ENCODE assay signal across 23 cellular contexts in the genomic region with DNA sequence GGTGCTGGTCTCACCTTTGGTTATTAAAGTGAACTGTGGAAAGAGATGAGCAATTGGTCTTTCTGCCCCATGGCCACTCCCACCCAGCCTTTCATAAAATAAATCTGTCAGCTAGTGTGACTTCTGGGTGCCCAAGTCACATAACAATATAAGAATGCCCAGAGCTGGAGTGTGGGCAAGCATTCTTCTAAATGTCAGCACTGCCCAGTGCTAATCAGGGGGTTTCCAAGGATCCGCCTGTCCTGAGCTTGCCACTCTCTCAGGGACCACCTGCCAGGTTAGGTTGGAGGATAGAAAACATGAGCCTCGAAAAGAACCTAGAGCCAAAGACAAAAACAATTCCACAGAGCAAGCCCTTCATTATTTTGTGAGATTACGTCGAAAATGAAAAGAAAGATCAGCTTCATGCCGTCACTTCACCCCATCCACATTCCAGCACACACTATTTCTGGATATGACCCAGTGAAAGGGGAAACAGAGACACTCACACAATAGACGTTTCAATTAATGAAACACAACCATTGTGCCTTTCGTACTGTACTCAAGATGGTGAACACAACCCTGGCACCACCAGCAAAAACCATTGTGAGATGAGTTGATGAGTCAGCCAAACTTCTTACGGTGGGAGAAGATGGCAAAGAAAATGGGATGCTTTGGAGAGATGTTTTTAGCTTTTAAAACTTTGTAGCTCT.
"Had no signal": no experiment of that assay in that cellular context is flagged by ENCODE, and none has a peak within 500 bp of the region (broad histone marks: within the 10 kb centered on the region; RNA-seq: fewer than 3 reads in every experiment).

No MANE protein-coding gene starts in this region.

- DNase-seq: activated B cell treated with CpG ODN at 0.5 μM for 24 hours; activated CD4-positive, alpha-beta memory T cell treated with anti-CD3 and anti-CD28 coated beads for 36 hours; activated CD4-positive, alpha-beta T cell treated with anti-CD3 and anti-CD28 coated beads for 4 hours; activated effector memory CD4-positive, alpha-beta T cell treated with Interleukin-2 at 50 U/mL for 16 hours; activated naive CD4-positive, alpha-beta T cell treated with anti-CD3 and anti-CD28 coated beads, Interleukin-2, amount 50 U/mL, for 16 hours; activated naive CD8-positive, alpha-beta T cell treated with anti-CD3 and anti-CD28 coated beads, Interleukin-2, amount 50 U/mL, for 24 hours; activated T-cell treated with anti-CD3 and anti-CD28 coated beads, Interleukin-2, amount 50 U/mL, for 72 hours; body of pancreas; dermis blood vessel endothelial cell; effector CD8-positive, alpha-beta T cell; erythroblast; foreskin fibroblast; kidney glomerular epithelial cell; left lung; naive thymus-derived CD8-positive, alpha-beta T cell; ovary; psoas muscle; stimulated activated CD4-positive, alpha-beta T cell treated with anti-CD3 and anti-CD28 coated beads, Interleukin-12 subunit alpha, Interleukin-12 subunit beta, amount 100 ng/mL, for 4 hours; stimulated activated CD4-positive, alpha-beta T cell treated with anti-CD3 and anti-CD28 coated beads, Interleukin-4, amount 100 ng/mL, for 4 hours; stimulated activated naive CD8-positive, alpha-beta T cell treated with anti-CD3 and anti-CD28 coated beads, Interleukin-15, Interleukin-2, amounts not matched to agents 100 U/mL and 50 U/mL, for 24 hours; T-helper 1 cell had no signal

- H3K4me3 ChIP-seq: body of pancreas, left lung, lung, ovary, psoas muscle, right atrium auricular region had no signal

- H3K9me3 Mint-ChIP-seq: activated B cell treated with CpG ODN at 0.5 μM for 24 hours; activated CD4-positive, alpha-beta memory T cell treated with anti-CD3 and anti-CD28 coated beads for 36 hours; activated naive CD8-positive, alpha-beta T cell treated with anti-CD3 and anti-CD28 coated beads, Interleukin-2, amount 50 U/mL, for 24 hours; activated T-cell treated with anti-CD3 and anti-CD28 coated beads, Interleukin-2, amount 50 U/mL, for 72 hours; naive thymus-derived CD8-positive, alpha-beta T cell had no signal

- H3K27ac ChIP-seq: body of pancreas, left lung, ovary, psoas muscle, right atrium auricular region had no signal

- H3K4me3 Mint-ChIP-seq: activated B cell treated with CpG ODN at 0.5 μM for 24 hours; activated CD4-positive, alpha-beta memory T cell treated with anti-CD3 and anti-CD28 coated beads for 36 hours; activated naive CD8-positive, alpha-beta T cell treated with anti-CD3 and anti-CD28 coated beads, Interleukin-2, amount 50 U/mL, for 24 hours; activated T-cell treated with anti-CD3 and anti-CD28 coated beads, Interleukin-2, amount 50 U/mL, for 72 hours; naive thymus-derived CD8-positive, alpha-beta T cell had no signal

- H3K36me3 Mint-ChIP-seq: activated CD4-positive, alpha-beta memory T cell treated with anti-CD3 and anti-CD28 coated beads for 36 hours had no signal

- H3K36me3 ChIP-seq: left lung, ovary had no signal

- H3K9me3 ChIP-seq: body of pancreas, left lung, ovary, psoas muscle, right atrium auricular region had no signal

- H3K4me1 ChIP-seq: body of pancreas, psoas muscle, right atrium auricular region had no signal

- H3K27me3 ChIP-seq: body of pancreas, left lung, ovary, right atrium auricular region had no signal

- H3K27ac Mint-ChIP-seq: activated B cell treated with CpG ODN at 0.5 μM for 24 hours; activated CD4-positive, alpha-beta memory T cell treated with anti-CD3 and anti-CD28 coated beads for 36 hours; activated naive CD8-positive, alpha-beta T cell treated with anti-CD3 and anti-CD28 coated beads, Interleukin-2, amount 50 U/mL, for 24 hours; activated T-cell treated with anti-CD3 and anti-CD28 coated beads, Interleukin-2, amount 50 U/mL, for 72 hours had no signal

- H3K27me3 Mint-ChIP-seq: activated B cell treated with CpG ODN at 0.5 μM for 24 hours; activated naive CD8-positive, alpha-beta T cell treated with anti-CD3 and anti-CD28 coated beads, Interleukin-2, amount 50 U/mL, for 24 hours; naive thymus-derived CD8-positive, alpha-beta T cell had no signal

- ATAC-seq: activated naive CD8-positive, alpha-beta T cell treated with anti-CD3 and anti-CD28 coated beads, Interleukin-2, amount 50 U/mL, for 24 hours; activated T-cell treated with anti-CD3 and anti-CD28 coated beads, Interleukin-2, amount 50 U/mL, for 72 hours; body of pancreas; left lung; naive thymus-derived CD8-positive, alpha-beta T cell; psoas muscle; stimulated activated naive CD8-positive, alpha-beta T cell treated with anti-CD3 and anti-CD28 coated beads, Interleukin-15, Interleukin-2, amounts not matched to agents 100 U/mL and 50 U/mL, for 24 hours had no signal
